ENCODE assay signal across 14 cellular contexts in genomic region chr2:163417596-163418337, GRCh38.
DNase-seq lines count a peak whose midpoint lies in the region; ATAC-seq, FAIRE-seq and TF ChIP-seq lines count a peak whose summit lies in the region.
"Had no signal": no experiment of that assay in that cellular context is flagged by ENCODE, and none has a peak within 500 bp of the region (broad histone marks: within the 10 kb centered on the region; RNA-seq: fewer than 3 reads in every experiment).

No MANE protein-coding gene starts in this region.

- H3K27me3 Mint-ChIP-seq in activated T-cell treated with anti-CD3 and anti-CD28 coated beads, Interleukin-2, amount 50 U/mL, for 24 hours: no peaks in the 10 kb centered on the region
- H3K27me3 Mint-ChIP-seq: stimulated activated naive CD8-positive, alpha-beta T cell treated with anti-CD3 and anti-CD28 coated beads, Interleukin-15, amount 100 ng/mL, for 72 hours had no signal

- H3K4me3 ChIP-seq in BLaER1: no peak overlapping the region
- no peak overlapping the region for H3K4me3 ChIP-seq in adrenal gland
- no peak overlapping the region for H3K4me3 ChIP-seq in small intestine (ENCODE audit: low read depth in 1 of 2, low read length in 2 of 2)

- H3K9me3 ChIP-seq in BLaER1 (no peaks in the 10 kb centered on the region), adrenal gland (replicated peaks in 1 of 3) (no peaks in the 10 kb centered on the region), small intestine (ENCODE audit: control insufficient read depth, low read depth) (no peaks in the 10 kb centered on the region)
- H3K9me3 ChIP-seq: neutrophil had no signal

- H3K9me3 Mint-ChIP-seq in activated T-cell treated with anti-CD3 and anti-CD28 coated beads, Interleukin-2, amount 50 U/mL, for 24 hours: peaks cover 7% of the 10 kb centered on the region

- WGBS in adrenal gland, 4 donors: 66 to 77% (median 71%) methylated on average over 2 of the region's 2 CpGs
- 66 to 84% (median 80%) methylated on average over 2 of the region's 2 CpGs for WGBS in small intestine, 3 donors

- H3K36me3 ChIP-seq in BLaER1: no peaks in the 10 kb centered on the region
- H3K36me3 ChIP-seq in adrenal gland (replicated peaks in 1 of 2): no peaks in the 10 kb centered on the region
- H3K36me3 ChIP-seq in small intestine (ENCODE audit: control insufficient read depth in 2 of 2, insufficient read depth in 2 of 2, low read length in 2 of 2): no peaks in the 10 kb centered on the region
- H3K36me3 ChIP-seq: neutrophil had no signal

- H3K36me3 Mint-ChIP-seq in activated T-cell treated with anti-CD3 and anti-CD28 coated beads, Interleukin-2, amount 50 U/mL, for 24 hours (ENCODE audit: low read depth): no peaks in the 10 kb centered on the region

- peak; percentile 73 for ATAC-seq in HG02588 (IDR thresholded peaks at IDR 0.05; ENCODE audit: unreplicated experiment)
- peak; percentile 88 for ATAC-seq in HG03342 (IDR thresholded peaks at IDR 0.05; ENCODE audit: unreplicated experiment)
- ATAC-seq: HepG2; Panc1; stimulated activated naive CD8-positive, alpha-beta T cell treated with anti-CD3 and anti-CD28 coated beads, Interleukin-15, amount 100 ng/mL, for 72 hours had no signal

- no peak overlapping the region for H3K9ac ChIP-seq in BLaER1

- H3K27me3 ChIP-seq in BLaER1: no peaks in the 10 kb centered on the region
- no peaks in the 10 kb centered on the region for H3K27me3 ChIP-seq in adrenal gland
- H3K27me3 ChIP-seq in small intestine (ENCODE audit: control insufficient read depth in 2 of 2, insufficient read depth in 2 of 2, low read length in 2 of 2): no peaks in the 10 kb centered on the region
- H3K27me3 ChIP-seq: neutrophil had no signal

- no peak for TF ChIP-seq POLR2A in adrenal gland (IDR thresholded peaks at IDR 0.05)

- TF ChIP-seq CTCF in adrenal gland (IDR thresholded peaks at IDR 0.05): no peak

- no peak for FAIRE-seq in small intestine (lab: Jason Lieb, UNC)
- FAIRE-seq: HepG2 had no signal

- no peaks in the 10 kb centered on the region for H3K4me1 Mint-ChIP-seq in activated T-cell treated with anti-CD3 and anti-CD28 coated beads, Interleukin-2, amount 50 U/mL, for 24 hours (ENCODE audit: low read depth)
- H3K4me1 Mint-ChIP-seq: stimulated activated naive CD8-positive, alpha-beta T cell treated with anti-CD3 and anti-CD28 coated beads, Interleukin-15, amount 100 ng/mL, for 72 hours had no signal

- no peak overlapping the region for H3K27ac Mint-ChIP-seq in activated T-cell treated with anti-CD3 and anti-CD28 coated beads, Interleukin-2, amount 50 U/mL, for 24 hours
- H3K27ac Mint-ChIP-seq: stimulated activated naive CD8-positive, alpha-beta T cell treated with anti-CD3 and anti-CD28 coated beads, Interleukin-15, amount 100 ng/mL, for 72 hours had no signal

- H3K4me1 ChIP-seq in BLaER1 (peaks cover 12% of the 10 kb centered on the region), adrenal gland (replicated peaks in 1 of 2) (no peaks in the 10 kb centered on the region), small intestine (ENCODE audit: control insufficient read depth in 2 of 2, insufficient read depth in 1 of 2, low read depth in 1 of 2, low read length in 1 of 2) (no peaks in the 10 kb centered on the region)

- H3K4me3 Mint-ChIP-seq in activated T-cell treated with anti-CD3 and anti-CD28 coated beads, Interleukin-2, amount 50 U/mL, for 24 hours: no peak overlapping the region
- H3K4me3 Mint-ChIP-seq: stimulated activated naive CD8-positive, alpha-beta T cell treated with anti-CD3 and anti-CD28 coated beads, Interleukin-15, amount 100 ng/mL, for 72 hours had no signal

- H3K27ac ChIP-seq in BLaER1 (no peak overlapping the region), adrenal gland (no peak overlapping the region), small intestine (ENCODE audit: low read depth in 1 of 2, low read length in 1 of 2) (no peak overlapping the region)
- H3K27ac ChIP-seq: neutrophil had no signal

- DNase-seq in GM19238 (ENCODE audit: insufficient read length, low spot score): peak; percentile 0
- no peak for DNase-seq in adrenal gland
- no peak for DNase-seq in AG08395 (ENCODE audit: low spot score)
- no peak for DNase-seq in small intestine
- no peak for DNase-seq in activated T-cell treated with anti-CD3 and anti-CD28 coated beads, Interleukin-2, amount 50 U/mL, for 24 hours
- DNase-seq: amniotic stem cell; NCI-H187 treated with DMSO at 0.1 percent for 48 hours; stimulated activated naive CD8-positive, alpha-beta T cell treated with anti-CD3 and anti-CD28 coated beads, Interleukin-15, amount 100 ng/mL, for 72 hours had no signal

- H4K20me1 ChIP-seq in BLaER1: no peaks in the 10 kb centered on the region

- H3K4me2 ChIP-seq in BLaER1: peak overlapping the region; percentile 23

- intact Hi-C loops in adrenal gland (cut with DNase I): no loop called here
